9 cellular contexts compared by ENCODE assay signal in the genomic region with DNA sequence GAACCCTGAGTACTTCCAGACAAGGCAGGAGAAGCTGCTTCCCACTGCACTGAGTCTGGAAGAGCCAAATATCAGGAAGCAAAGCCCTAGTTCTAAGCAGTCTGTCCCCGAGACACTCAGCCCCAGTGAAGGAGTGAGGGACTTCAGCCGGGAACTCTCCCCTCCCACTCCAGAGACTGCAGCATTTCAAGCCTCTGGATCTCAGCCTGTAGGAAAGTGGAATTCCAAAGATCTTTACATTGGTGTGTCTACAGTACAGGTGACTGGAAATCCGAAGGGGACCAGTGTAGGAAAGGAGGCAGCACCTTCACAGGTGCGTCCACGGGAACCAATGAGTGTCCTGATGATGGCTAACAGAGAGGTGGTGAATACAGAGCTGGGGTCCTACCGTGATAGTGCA.
"Had no signal": no experiment of that assay in that cellular context is flagged by ENCODE, and none has a peak within 500 bp of the region (broad histone marks: within the 10 kb centered on the region; RNA-seq: fewer than 3 reads in every experiment).

No MANE protein-coding gene starts in this region.

- H3K9me3 ChIP-seq: HAP-1 had no signal

- FAIRE-seq: HTR-8/SVneo, K562 had no signal

- ATAC-seq: HCT116, K562 had no signal

- H3K4me3 ChIP-seq: GM23248, HAP-1, K562 had no signal

- H3K27ac ChIP-seq: GM23248 had no signal

- DNase-seq: GM23248, GOT3, H7, HFFc6, IMR-90 had no signal

- H3K4me1 ChIP-seq: HAP-1 had no signal
